8 cellular contexts compared by ENCODE assay signal in the genomic region with DNA sequence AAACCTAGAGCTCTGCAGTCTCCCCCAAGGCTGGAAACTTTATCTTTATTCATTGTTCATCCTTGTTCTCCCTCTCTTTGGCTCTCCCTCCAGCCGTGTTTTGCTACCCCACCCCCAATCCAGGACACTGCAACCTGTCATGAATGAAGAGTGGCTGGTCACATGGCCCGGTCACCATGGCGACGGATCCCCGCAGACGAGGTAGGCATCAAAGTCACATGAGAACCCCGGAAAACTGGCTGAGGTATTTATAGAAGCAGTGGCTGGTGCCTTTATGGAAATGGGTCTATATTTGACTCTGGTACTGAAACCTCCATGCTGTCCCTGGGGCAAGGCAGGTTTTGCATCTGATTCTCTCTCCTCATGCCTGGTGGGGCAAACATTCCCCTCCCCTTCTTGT. TPM values are rescaled to one million over a fixed set of nuclear protein-coding genes. Genes with fewer than 3 reads are reported as not detected.
DNase-seq lines count a peak whose midpoint lies in the region; ATAC-seq lines count a peak whose summit lies in the region.

No MANE protein-coding gene starts in this region.

- H3K9me3 Mint-ChIP-seq in activated T-helper 2 cell treated with anti-CD3 and anti-CD28 coated beads, Interferon-gamma antibody, Interleukin-2, Interleukin-4, amounts not matched to agents 10 μg/mL and 5 μg/mL and 100 μg/mL, durations not matched to agents 14 hours and 24 hours and 36 hours: no peaks in the 10 kb centered on the region
- H3K9me3 Mint-ChIP-seq in naive B cell: peaks cover 0 to 1% (median 0%) of the 10 kb centered on the region in 7 donors

- peaks cover 5% of the 10 kb centered on the region for H3K4me1 Mint-ChIP-seq in activated T-helper 2 cell treated with anti-CD3 and anti-CD28 coated beads, Interferon-gamma antibody, Interleukin-2, Interleukin-4, amounts not matched to agents 10 μg/mL and 5 μg/mL and 100 μg/mL, durations not matched to agents 14 hours and 24 hours and 36 hours (ENCODE audit: low read depth)
- H3K4me1 Mint-ChIP-seq in naive B cell: peaks cover 11 to 14% (median 13%) of the 10 kb centered on the region in 3 donors

- H3K27me3 Mint-ChIP-seq in activated T-helper 2 cell treated with anti-CD3 and anti-CD28 coated beads, Interferon-gamma antibody, Interleukin-2, Interleukin-4, amounts not matched to agents 10 μg/mL and 5 μg/mL and 100 μg/mL, durations not matched to agents 14 hours and 24 hours and 36 hours (ENCODE audit: low read depth): peaks cover 48% of the 10 kb centered on the region
- peaks cover 35 to 71% (median 61%) of the 10 kb centered on the region in 3 donors for H3K27me3 Mint-ChIP-seq in naive B cell

- ATAC-seq in naive B cell (ENCODE audit: low read depth in 2 of 2): peak; percentile 56 to 57
- ATAC-seq in HG02642 (IDR thresholded peaks at IDR 0.05; ENCODE audit: poor library complexity, unreplicated experiment): no peak
- no peak for ATAC-seq in GM21619 (IDR thresholded peaks at IDR 0.05; ENCODE audit: unreplicated experiment)
- ATAC-seq in HG03521 (IDR thresholded peaks at IDR 0.05; ENCODE audit: unreplicated experiment): no peak

- intact Hi-C loops in activated T-helper 2 cell treated with anti-CD3 and anti-CD28 coated beads, Interferon-gamma antibody, Interleukin-2, Interleukin-4, amounts not matched to agents 10 μg/mL and 5 μg/mL and 100 μg/mL, durations not matched to agents 14 hours and 24 hours and 36 hours (cut with micrococcal nuclease): no loop called here
- intact Hi-C loops in posterior vena cava (cut with DNase I): no loop called here

- DNase-seq in ELF-1 (ENCODE audit: low read depth, low spot score): peak; percentile 37
- DNase-seq in NCI-H2081 (lab: John Stamatoyannopoulos, UW): peak; percentile 74 to 88
- peak; percentile 14 for DNase-seq in activated T-helper 2 cell treated with anti-CD3 and anti-CD28 coated beads, Interferon-gamma antibody, Interleukin-2, Interleukin-4, amounts not matched to agents 10 μg/mL and 5 μg/mL and 100 μg/mL, durations not matched to agents 14 hours and 24 hours and 36 hours (ENCODE audit: low spot score)
- DNase-seq in naive B cell: peak; percentile 11
- DNase-seq in posterior vena cava (ENCODE audit: low spot score): no peak

- no peaks in the 10 kb centered on the region for H3K36me3 Mint-ChIP-seq in activated T-helper 2 cell treated with anti-CD3 and anti-CD28 coated beads, Interferon-gamma antibody, Interleukin-2, Interleukin-4, amounts not matched to agents 10 μg/mL and 5 μg/mL and 100 μg/mL, durations not matched to agents 14 hours and 24 hours and 36 hours (ENCODE audit: low read depth)
- H3K36me3 Mint-ChIP-seq in naive B cell: no peaks in the 10 kb centered on the region

- H3K27ac Mint-ChIP-seq in activated T-helper 2 cell treated with anti-CD3 and anti-CD28 coated beads, Interferon-gamma antibody, Interleukin-2, Interleukin-4, amounts not matched to agents 10 μg/mL and 5 μg/mL and 100 μg/mL, durations not matched to agents 14 hours and 24 hours and 36 hours: no peak overlapping the region
- H3K27ac Mint-ChIP-seq in naive B cell: peak overlapping the region in 1 of 6 donors; percentile 17

- no peak overlapping the region for H3K4me3 Mint-ChIP-seq in activated T-helper 2 cell treated with anti-CD3 and anti-CD28 coated beads, Interferon-gamma antibody, Interleukin-2, Interleukin-4, amounts not matched to agents 10 μg/mL and 5 μg/mL and 100 μg/mL, durations not matched to agents 14 hours and 24 hours and 36 hours (ENCODE audit: low read depth)
- peak overlapping the region in 2 of 8 donors; percentile 13 to 32 for H3K4me3 Mint-ChIP-seq in naive B cell

RNA-seq across cellular contexts. Expression of a gene that starts 13.4 kb away (rescaled TPM):
- total RNA-seq in activated T-helper 2 cell treated with anti-CD3 and anti-CD28 coated beads, Interferon-gamma antibody, Interleukin-2, Interleukin-4, amounts not matched to agents 10 μg/mL and 5 μg/mL and 100 μg/mL, durations not matched to agents 14 hours and 24 hours and 36 hours: 0.41 and 0.46 TPM in 2 replicates
- not detected for polyA plus RNA-seq in naive B cell (ENCODE audit: low read depth in 6 of 6)
- total RNA-seq in posterior vena cava: 1 to 10 TPM in 1 of 2 donors, under 1 TPM in 1; 0.51 to 1.8 TPM

RNA-seq across cellular contexts. Expression of a gene that starts 24.7 kb away (rescaled TPM):
- total RNA-seq in activated T-helper 2 cell treated with anti-CD3 and anti-CD28 coated beads, Interferon-gamma antibody, Interleukin-2, Interleukin-4, amounts not matched to agents 10 μg/mL and 5 μg/mL and 100 μg/mL, durations not matched to agents 14 hours and 24 hours and 36 hours: not detected in 2 replicates
- not detected for polyA plus RNA-seq in naive B cell (ENCODE audit: low read depth in 6 of 6)
- total RNA-seq in posterior vena cava: under 1 TPM in 1 of 2 donors, not detected in 1; 0.19 TPM

Comparison
In these comparisons a context has a peak if more than half of its experiments do, and no peak if none do; other contexts are left out.
1. ATAC-seq: peak in naive B cell (2 of 2); none in HG02642 (single experiment), GM21619 (single experiment) and HG03521 (single experiment).